In genomic region chr4:30094866-30095265, GRCh38 we compare ENCODE assay signal across 17 cellular contexts.
DNase-seq lines count a peak whose midpoint lies in the region; ATAC-seq and TF ChIP-seq lines count a peak whose summit lies in the region.
"Had no signal": no experiment of that assay in that cellular context is flagged by ENCODE, and none has a peak within 500 bp of the region (broad histone marks: within the 10 kb centered on the region; RNA-seq: fewer than 3 reads in every experiment).

No MANE protein-coding gene starts in this region.

- in situ Hi-C loops in gastrocnemius medialis (cut with MboI; ENCODE audit: low sequenced_read_pairs in 4 of 4) = no loop called here

- DNase-seq in HS-5 (ENCODE audit: low read depth) = peak; percentile 23
- DNase-seq in RWPE1 (ENCODE audit: low spot score) = peak; percentile 7
- peak; percentile 37 for DNase-seq in epithelial cell of prostate (ENCODE audit: low read depth, low spot score)
- DNase-seq in skeletal muscle cell (ENCODE audit: low read depth) = peak; percentile 26
- no peak for DNase-seq in gastrocnemius medialis
- DNase-seq in GM19240 (ENCODE audit: insufficient read length, low spot score) = no peak
- DNase-seq: Calu3; CD4-positive, alpha-beta T cell; DMS79 treated with DMSO at 0.1 percent for 48 hours; GF-D8; NCI-H1930; NCI-H2171 treated with DMSO at 0.1 percent for 48 hours; NCI-H510A; RPMI8226 had no signal

- CTCF ChIA-PET in RWPE1 (lab: Yijun Ruan, JAX) = interaction anchor here (0.7 kb wide), 1 partner anchor 300 kb away, joined by 3 read pairs; no protein-coding TSS in a partner anchor

- no peaks in the 10 kb centered on the region for H3K9me3 ChIP-seq in gastrocnemius medialis

- H3K27ac ChIP-seq in RWPE1 (no peak overlapping the region), epithelial cell of prostate (no peak overlapping the region), gastrocnemius medialis (no peak overlapping the region)

- intact Hi-C loops in gastrocnemius medialis (cut with DNase I; ENCODE audit: low total_unique reads) = no loop called here

- TF ChIP-seq CTCF in RWPE1 (conservative IDR thresholded peaks at IDR 0.05; ENCODE audit: low read depth) (no peak), gastrocnemius medialis (IDR thresholded peaks at IDR 0.05 in 4 of 5, conservative IDR thresholded peaks at IDR 0.05 in 1 of 5) (no peak)

- H3K4me3 ChIP-seq in skeletal muscle cell (ENCODE audit: low read depth, low read length) = no peak overlapping the region
- H3K4me3 ChIP-seq in gastrocnemius medialis = no peak overlapping the region
- H3K4me3 ChIP-seq: GM23338 had no signal

- H3K27me3 ChIP-seq in gastrocnemius medialis = no peaks in the 10 kb centered on the region

- TF ChIP-seq POLR2A in gastrocnemius medialis (IDR thresholded peaks at IDR 0.05) = no peak

- no peaks in the 10 kb centered on the region for H3K4me1 ChIP-seq in gastrocnemius medialis

- no peaks in the 10 kb centered on the region for H3K36me3 ChIP-seq in gastrocnemius medialis

- POLR2A ChIA-PET in RWPE1 (lab: Yijun Ruan, JAX; ENCODE audit: low non-redundant PET) = no interaction called here

- no peak for ATAC-seq in gastrocnemius medialis
- ATAC-seq in HG02852 (IDR thresholded peaks at IDR 0.05; ENCODE audit: unreplicated experiment) = no peak
- ATAC-seq: GM23338, HepG2 had no signal

Comparison
In these comparisons a context has a peak if more than half of its experiments do, and no peak if none do; other contexts are left out.
1. DNase-seq: peak in HS-5 (single experiment), RWPE1 (single experiment), epithelial cell of prostate (single experiment) and skeletal muscle cell (single experiment); none in gastrocnemius medialis (0 of 2) and GM19240 (single experiment).